In genomic region chr1:168422203-168422848, GRCh38 we compare ENCODE assay signal across 18 cellular contexts.
DNase-seq lines count a peak whose midpoint lies in the region; ATAC-seq and TF ChIP-seq lines count a peak whose summit lies in the region.
"Had no signal": no experiment of that assay in that cellular context is flagged by ENCODE, and none has a peak within 500 bp of the region (broad histone marks: within the 10 kb centered on the region; RNA-seq: fewer than 3 reads in every experiment).

No MANE protein-coding gene starts in this region.

- H3K9me3 ChIP-seq in adipocyte (ENCODE audit: control insufficient read depth, low read length) (no peaks in the 10 kb centered on the region), spleen (no peaks in the 10 kb centered on the region)
- H3K9me3 ChIP-seq: BE2C, prostate gland, thoracic aorta had no signal

- H3K27me3 ChIP-seq in adipocyte (replicated peaks; ENCODE audit: control insufficient read depth, insufficient read depth, low read length) (peaks cover 4% of the 10 kb centered on the region), spleen (replicated peaks in 1 of 7) (no peaks in the 10 kb centered on the region)
- H3K27me3 ChIP-seq: BE2C had no signal

- no peak for TF ChIP-seq POLR2A in spleen (IDR thresholded peaks at IDR 0.05)

- H3K9ac ChIP-seq in adipocyte (ENCODE audit: low read length) = no peak overlapping the region

- H3K36me3 ChIP-seq in adipocyte (ENCODE audit: control insufficient read depth, insufficient read depth, low read length, severe bottlenecking) = no peaks in the 10 kb centered on the region
- no peaks in the 10 kb centered on the region for H3K36me3 ChIP-seq in spleen
- H3K36me3 ChIP-seq: BE2C, prostate gland, thoracic aorta had no signal

- TF ChIP-seq CTCF in spleen (IDR thresholded peaks at IDR 0.05 in 8 of 11, conservative IDR thresholded peaks at IDR 0.05 in 3 of 11) = no peak

- ATAC-seq in left cardiac atrium (peak; percentile 54 to 58), HG03571 (IDR thresholded peaks at IDR 0.05; ENCODE audit: unreplicated experiment) (no peak)
- ATAC-seq: foreskin keratinocyte had no signal

- intact Hi-C loops in left cardiac atrium (cut with DNase I) (no loop called here), cardiac septum (cut with DNase I) (no loop called here), spleen (cut with DNase I; ENCODE audit: low total_unique reads) (no loop called here)

- DNase-seq in DMS153 (lab: John Stamatoyannopoulos, UW) (peak; percentile 22), DMS153 treated with DMSO at 0.1 percent for 48 hours (lab: John Stamatoyannopoulos, UW; ENCODE audit: unreplicated experiment) (no peak), left cardiac atrium (no peak), cardiac septum (ENCODE audit: low spot score) (no peak), adipocyte (ENCODE audit: low read depth) (peak; percentile 66), spleen (no peak), hepatic stellate cell (ENCODE audit: low spot score) (no peak)
- DNase-seq: BE2C, foreskin keratinocyte, GDM1, HFFc6, kidney glomerular epithelial cell, SHP77 had no signal

- H3K4me1 ChIP-seq in adipocyte (ENCODE audit: control insufficient read depth, insufficient read depth, low read length) (peaks cover 11% of the 10 kb centered on the region), spleen (peaks cover 0 to 3% (median 0%) of the 10 kb centered on the region in 6 donors)
- H3K4me1 ChIP-seq: BE2C, foreskin keratinocyte, prostate gland had no signal

- peak overlapping the region in 6 of 8 donors; percentile 29 to 78 (median 62) for H3K27ac ChIP-seq in spleen
- H3K27ac ChIP-seq: 22Rv1, foreskin keratinocyte, prostate gland, thoracic aorta, VCaP had no signal

- H3K4me3 ChIP-seq in adipocyte (ENCODE audit: low read length) (no peak overlapping the region), spleen (no peak overlapping the region)
- H3K4me3 ChIP-seq: prostate gland, thoracic aorta had no signal

- 86 to 95% (median 88%) methylated on average over 1 of the region's 1 CpG for WGBS in spleen, 5 donors

Comparison
In these comparisons a context has a peak if more than half of its experiments do, and no peak if none do; other contexts are left out.
1. DNase-seq: peak in DMS153 (single experiment) and adipocyte (single experiment); none in DMS153 treated with DMSO at 0.1 percent for 48 hours (single experiment), left cardiac atrium (single experiment), cardiac septum (single experiment), spleen (single experiment) and hepatic stellate cell (single experiment).